1 cellular context compared by ENCODE assay signal in the genomic region with DNA sequence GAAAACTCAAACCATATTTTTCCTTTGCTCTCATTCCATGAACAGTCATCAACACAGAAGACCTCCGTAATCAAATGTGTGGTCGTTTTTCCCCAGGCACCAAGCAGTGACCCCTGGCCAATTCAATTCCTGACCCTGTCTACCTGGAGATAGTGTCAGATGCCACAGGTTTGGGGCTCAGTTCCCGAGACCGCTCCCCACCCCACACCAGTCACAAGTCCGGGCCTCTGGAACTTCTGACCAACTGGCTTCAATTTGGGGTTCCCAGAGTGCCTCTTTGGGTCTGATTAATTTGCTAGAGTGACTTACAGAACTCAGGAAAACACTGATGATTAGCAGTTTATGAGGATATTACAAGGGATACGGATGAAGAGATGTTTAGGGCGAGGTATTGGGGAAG.
TF ChIP-seq lines count a peak whose summit lies in the region.

No MANE protein-coding gene starts in this region.

TF ChIP-seq in GM12891, 5 proteins besides CTCF, POLR2A, EP300 and RAD21:
- no peak for TF ChIP-seq PAX5 (IDR thresholded peaks at IDR 0.05; ENCODE audit: insufficient read depth, low read length, severe bottlenecking)
- TF ChIP-seq SPI1 (IDR thresholded peaks at IDR 0.05; ENCODE audit: low read depth, low read length): no peak
- no peak for TF ChIP-seq POLR2AphosphoS5 (IDR thresholded peaks at IDR 0.05; ENCODE audit: low read depth, low read length)
- no peak for TF ChIP-seq TAF1 (IDR thresholded peaks at IDR 0.05; ENCODE audit: low read depth, low read length)
- no peak for TF ChIP-seq POU2F2 (IDR thresholded peaks at IDR 0.05; ENCODE audit: low read depth, low read length)
